ENCODE assay signal across 8 cellular contexts in genomic region chr1:102550729-102551384, GRCh38.
DNase-seq lines count a peak whose midpoint lies in the region; ATAC-seq and TF ChIP-seq lines count a peak whose summit lies in the region.

No MANE protein-coding gene starts in this region.

- POLR2A ChIA-PET in activated CD4-positive, alpha-beta T cell treated with anti-CD3 and anti-CD28 coated beads for 36 hours (lab: Charles Lee): no interaction called here
- POLR2A ChIA-PET in IMR-90 (lab: Charles Lee; ENCODE audit: unreplicated experiment): no interaction called here

- no peak overlapping the region for H3K9ac ChIP-seq in IMR-90 (ENCODE audit: low read depth, low read length)

- 33% methylated on average over 1 of the region's 2 CpGs; no CpG with 5 or more reads in 1 of the 2 experiments for WGBS in IMR-90 (ENCODE audit: extremely low coverage in 2 of 2, insufficient read length in 1 of 2), 2 experiments

- no peak overlapping the region for H2AK9ac ChIP-seq in IMR-90 (replicated peaks; ENCODE audit: low read depth, low read length, poor library complexity)

- no peak overlapping the region for H3K4ac ChIP-seq in IMR-90 (ENCODE audit: low read depth, low read length)

- no peak overlapping the region for H2BK5ac ChIP-seq in IMR-90 (ENCODE audit: low read depth, low read length, poor library complexity, severe bottlenecking)

- H3K9me3 ChIP-seq in IMR-90 (ENCODE audit: control insufficient read depth, insufficient read depth, low read length): no peaks in the 10 kb centered on the region

- no peaks in the 10 kb centered on the region for H3K9me1 ChIP-seq in IMR-90 (ENCODE audit: insufficient read depth, low read length)

- peak; percentile 28 for DNase-seq in activated CD4-positive, alpha-beta T cell treated with anti-CD3 and anti-CD28 coated beads for 36 hours
- DNase-seq in activated CD4-positive, alpha-beta T cell treated with anti-CD3 and anti-CD28 coated beads for 4 hours: no peak
- DNase-seq in IMR-90 (peak; percentile 9), astrocyte of the cerebellum (ENCODE audit: low read depth) (no peak), progenitor cell of endocrine pancreas (ENCODE audit: low spot score, unreplicated experiment) (peak; percentile 9), medulla oblongata (ENCODE audit: extremely low spot score) (no peak)
- no peak for DNase-seq in activated T-helper 1 cell treated with anti-CD3 and anti-CD28 coated beads, Interleukin-12 subunit alpha, Interleukin-12 subunit beta, Interleukin-2, Interleukin-4 antibody, amounts not matched to agents 30 ng/mL and 10 ng/mL and 1 ng/mL, durations not matched to agents 14 hours and 24 hours and 36 hours (ENCODE audit: low spot score)

- H3K4me2 ChIP-seq in IMR-90 (ENCODE audit: low read depth, low read length): no peak overlapping the region

- H3K36me3 ChIP-seq in IMR-90 (ENCODE audit: control insufficient read depth, insufficient read depth, low read length): no peaks in the 10 kb centered on the region

- no peak overlapping the region for H2BK20ac ChIP-seq in IMR-90 (ENCODE audit: low read depth, low read length)

- in situ Hi-C loops in IMR-90 (cut with MboI; ENCODE audit: low sequenced_read_pairs) (loop anchor here (25.0 kb wide), 1 partner anchor 411 kb away; no protein-coding TSS in a partner anchor), astrocyte of the cerebellum (cut with HindIII; ENCODE audit: low sequenced_read_pairs) (no loop called here)

- H4K5ac ChIP-seq in IMR-90 (ENCODE audit: low read depth, low read length): no peak overlapping the region

- H2AK5ac ChIP-seq in IMR-90 (ENCODE audit: low read depth, low read length): no peak overlapping the region

- intact Hi-C loops in activated CD4-positive, alpha-beta T cell treated with anti-CD3 and anti-CD28 coated beads for 36 hours (cut with DNase I, micrococcal nuclease): loop anchor here in 1 of 2 experiments (1.0 kb wide), 1 partner anchor 419 kb away; no protein-coding TSS in a partner anchor
- intact Hi-C loops in IMR-90 (cut with micrococcal nuclease): loop anchor here (5.0 kb wide), 1 partner anchor 421 kb away; no protein-coding TSS in a partner anchor
- intact Hi-C loops in activated T-helper 1 cell treated with anti-CD3 and anti-CD28 coated beads, Interleukin-12 subunit alpha, Interleukin-12 subunit beta, Interleukin-2, Interleukin-4 antibody, amounts not matched to agents 30 ng/mL and 10 ng/mL and 1 ng/mL, durations not matched to agents 14 hours and 24 hours and 36 hours (cut with micrococcal nuclease): no loop called here

- no peak overlapping the region for H3K23ac ChIP-seq in IMR-90 (ENCODE audit: low read depth, low read length)

- no peaks in the 10 kb centered on the region for H3K27me3 Mint-ChIP-seq in activated CD4-positive, alpha-beta T cell treated with anti-CD3 and anti-CD28 coated beads for 36 hours
- H3K27me3 Mint-ChIP-seq in progenitor cell of endocrine pancreas: no peaks in the 10 kb centered on the region
- no peaks in the 10 kb centered on the region for H3K27me3 Mint-ChIP-seq in activated T-helper 1 cell treated with anti-CD3 and anti-CD28 coated beads, Interleukin-12 subunit alpha, Interleukin-12 subunit beta, Interleukin-2, Interleukin-4 antibody, amounts not matched to agents 30 ng/mL and 10 ng/mL and 1 ng/mL, durations not matched to agents 14 hours and 24 hours and 36 hours (ENCODE audit: insufficient read depth)

- H3K36me3 Mint-ChIP-seq in activated CD4-positive, alpha-beta T cell treated with anti-CD3 and anti-CD28 coated beads for 36 hours (ENCODE audit: low read depth): no peaks in the 10 kb centered on the region
- H3K36me3 Mint-ChIP-seq in progenitor cell of endocrine pancreas (ENCODE audit: insufficient read depth): no peaks in the 10 kb centered on the region
- H3K36me3 Mint-ChIP-seq in activated T-helper 1 cell treated with anti-CD3 and anti-CD28 coated beads, Interleukin-12 subunit alpha, Interleukin-12 subunit beta, Interleukin-2, Interleukin-4 antibody, amounts not matched to agents 30 ng/mL and 10 ng/mL and 1 ng/mL, durations not matched to agents 14 hours and 24 hours and 36 hours (ENCODE audit: low read depth): no peaks in the 10 kb centered on the region

- no TSS peak for BruUV-seq in IMR-90 (replicated peaks; lab: Mats Ljungman, UMichigan)

- no peak overlapping the region for H3K27ac ChIP-seq in IMR-90 (ENCODE audit: insufficient read depth, low read length)

- H3K4me1 ChIP-seq in IMR-90 (ENCODE audit: control insufficient read depth, insufficient read depth, low read length): no peaks in the 10 kb centered on the region

- no peak overlapping the region for H3K56ac ChIP-seq in IMR-90 (ENCODE audit: extremely low read depth, insufficient read depth, low read length)

- H4K8ac ChIP-seq in IMR-90 (ENCODE audit: low read depth in 2 of 2, low read length in 2 of 2): no peak overlapping the region

- H3K4me1 Mint-ChIP-seq in activated CD4-positive, alpha-beta T cell treated with anti-CD3 and anti-CD28 coated beads for 36 hours: no peaks in the 10 kb centered on the region
- H3K4me1 Mint-ChIP-seq in progenitor cell of endocrine pancreas (ENCODE audit: low read depth): no peaks in the 10 kb centered on the region
- H3K4me1 Mint-ChIP-seq in activated T-helper 1 cell treated with anti-CD3 and anti-CD28 coated beads, Interleukin-12 subunit alpha, Interleukin-12 subunit beta, Interleukin-2, Interleukin-4 antibody, amounts not matched to agents 30 ng/mL and 10 ng/mL and 1 ng/mL, durations not matched to agents 14 hours and 24 hours and 36 hours (ENCODE audit: low read depth): no peaks in the 10 kb centered on the region

- no peak overlapping the region for H3K4me3 ChIP-seq in IMR-90 (ENCODE audit: insufficient read depth, low read depth, low read length)
- H3K4me3 ChIP-seq in astrocyte of the cerebellum (ENCODE audit: low read depth, low read length): no peak overlapping the region

- TF ChIP-seq RAD21 in IMR-90 (IDR thresholded peaks at IDR 0.05; ENCODE audit: low read length): peak; percentile 52

- TF ChIP-seq POLR2A in IMR-90 (IDR thresholded peaks at IDR 0.05; ENCODE audit: low read depth, low read length): no peak

- H3K27me3 ChIP-seq in IMR-90 (ENCODE audit: control insufficient read depth, insufficient read depth, low read length): no peaks in the 10 kb centered on the region

- no peaks in the 10 kb centered on the region for H3K79me1 ChIP-seq in IMR-90 (ENCODE audit: low read depth in 1 of 2, low read length in 2 of 2)

- ATAC-seq in activated CD4-positive, alpha-beta T cell treated with anti-CD3 and anti-CD28 coated beads for 36 hours: no peak
- ATAC-seq in IMR-90 (ENCODE audit: low read depth) (no peak), HG02678 (IDR thresholded peaks at IDR 0.05; ENCODE audit: unreplicated experiment) (no peak)

- H3K18ac ChIP-seq in IMR-90 (ENCODE audit: low read depth, low read length): no peak overlapping the region

- no peak overlapping the region for H3K4me3 Mint-ChIP-seq in activated CD4-positive, alpha-beta T cell treated with anti-CD3 and anti-CD28 coated beads for 36 hours
- no peak overlapping the region for H3K4me3 Mint-ChIP-seq in progenitor cell of endocrine pancreas (ENCODE audit: low read depth)
- no peak overlapping the region for H3K4me3 Mint-ChIP-seq in activated T-helper 1 cell treated with anti-CD3 and anti-CD28 coated beads, Interleukin-12 subunit alpha, Interleukin-12 subunit beta, Interleukin-2, Interleukin-4 antibody, amounts not matched to agents 30 ng/mL and 10 ng/mL and 1 ng/mL, durations not matched to agents 14 hours and 24 hours and 36 hours

- dilution Hi-C loops in IMR-90 (cut with HindIII; ENCODE audit: low sequenced_read_pairs, unreplicated experiment): no loop called here

- no peak overlapping the region for H3K14ac ChIP-seq in IMR-90 (replicated peaks; ENCODE audit: low read depth, low read length)

- CTCF ChIA-PET in activated CD4-positive, alpha-beta T cell treated with anti-CD3 and anti-CD28 coated beads for 36 hours (lab: Charles Lee): interaction anchor here (0.6 to 0.7 kb wide), 2 partner anchors 172 to 1062 kb away, joined by 3 to 4 read pairs; no protein-coding TSS in a partner anchor
- CTCF ChIA-PET in IMR-90 (lab: Yijun Ruan, JAX): interaction anchor here (0.6 to 1.2 kb wide), 2 partner anchors 290 to 421 kb away, joined by 3 read pairs; no protein-coding TSS in a partner anchor

- H3K27ac Mint-ChIP-seq in activated CD4-positive, alpha-beta T cell treated with anti-CD3 and anti-CD28 coated beads for 36 hours: no peak overlapping the region
- no peak overlapping the region for H3K27ac Mint-ChIP-seq in progenitor cell of endocrine pancreas
- no peak overlapping the region for H3K27ac Mint-ChIP-seq in activated T-helper 1 cell treated with anti-CD3 and anti-CD28 coated beads, Interleukin-12 subunit alpha, Interleukin-12 subunit beta, Interleukin-2, Interleukin-4 antibody, amounts not matched to agents 30 ng/mL and 10 ng/mL and 1 ng/mL, durations not matched to agents 14 hours and 24 hours and 36 hours

- H4K20me1 ChIP-seq in IMR-90 (ENCODE audit: insufficient read depth, low read length): no peaks in the 10 kb centered on the region

- H2BK120ac ChIP-seq in IMR-90 (ENCODE audit: low read depth, low read length): no peak overlapping the region

- peaks cover 19% of the 10 kb centered on the region for H3K9me3 Mint-ChIP-seq in activated CD4-positive, alpha-beta T cell treated with anti-CD3 and anti-CD28 coated beads for 36 hours (ENCODE audit: low read depth)
- peaks cover 22% of the 10 kb centered on the region for H3K9me3 Mint-ChIP-seq in progenitor cell of endocrine pancreas (ENCODE audit: low read depth)
- peaks cover 6% of the 10 kb centered on the region for H3K9me3 Mint-ChIP-seq in activated T-helper 1 cell treated with anti-CD3 and anti-CD28 coated beads, Interleukin-12 subunit alpha, Interleukin-12 subunit beta, Interleukin-2, Interleukin-4 antibody, amounts not matched to agents 30 ng/mL and 10 ng/mL and 1 ng/mL, durations not matched to agents 14 hours and 24 hours and 36 hours

- H4K91ac ChIP-seq in IMR-90 (ENCODE audit: insufficient read depth, low read depth, low read length): no peak overlapping the region

- no peak overlapping the region for H2AFZ ChIP-seq in IMR-90 (replicated peaks; ENCODE audit: low read length, poor library complexity)

- H2BK15ac ChIP-seq in IMR-90 (ENCODE audit: low read depth, low read length): no peak overlapping the region

- TF ChIP-seq CTCF in IMR-90 (conservative IDR thresholded peaks at IDR 0.05; ENCODE audit: low read depth, low read length): peak; percentile 44
- peak; percentile 49 for TF ChIP-seq CTCF in astrocyte of the cerebellum (IDR thresholded peaks at IDR 0.05; ENCODE audit: low read depth, low read length, missing control alignments)
- TF ChIP-seq CTCF in progenitor cell of endocrine pancreas (IDR thresholded peaks at IDR 0.05; ENCODE audit: unreplicated experiment): peak; percentile 42

Comparison
In these comparisons a context has a peak if more than half of its experiments do, and no peak if none do; other contexts are left out.
1. DNase-seq: peak in activated CD4-positive, alpha-beta T cell treated with anti-CD3 and anti-CD28 coated beads for 36 hours (single experiment), IMR-90 (single experiment) and progenitor cell of endocrine pancreas (single experiment); none in activated CD4-positive, alpha-beta T cell treated with anti-CD3 and anti-CD28 coated beads for 4 hours (0 of 2), astrocyte of the cerebellum (single experiment), activated T-helper 1 cell treated with anti-CD3 and anti-CD28 coated beads, Interleukin-12 subunit alpha, Interleukin-12 subunit beta, Interleukin-2, Interleukin-4 antibody, amounts not matched to agents 30 ng/mL and 10 ng/mL and 1 ng/mL, durations not matched to agents 14 hours and 24 hours and 36 hours (single experiment) and medulla oblongata (single experiment).
2. Peak in every context shown above with its lines, with median percentiles within 50 percentile points of each other: CTCF ChIP-seq.